In the genomic region with DNA sequence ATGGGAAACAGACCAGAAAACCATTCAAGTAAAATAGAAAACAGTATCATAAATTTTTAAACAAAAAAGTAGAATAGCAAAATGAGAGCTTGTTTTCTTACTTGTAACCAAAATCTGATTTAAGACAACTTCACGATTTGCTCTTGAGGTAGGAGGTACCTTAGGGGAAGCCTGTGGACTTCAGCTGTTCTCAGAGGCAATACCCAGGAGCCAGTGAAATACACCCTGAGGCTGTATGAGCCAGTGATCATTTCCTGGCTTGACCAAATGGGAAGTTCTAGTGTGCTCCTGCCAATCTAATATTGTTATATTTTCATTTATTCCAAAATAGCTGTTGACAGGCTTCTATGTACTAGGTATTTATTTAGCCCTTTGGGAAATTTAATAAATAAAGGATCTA, we compare ENCODE assay signal across 17 cellular contexts.
DNase-seq lines count a peak whose midpoint lies in the region; ATAC-seq and TF ChIP-seq lines count a peak whose summit lies in the region.
"Had no signal": no experiment of that assay in that cellular context is flagged by ENCODE, and none has a peak within 500 bp of the region (broad histone marks: within the 10 kb centered on the region; RNA-seq: fewer than 3 reads in every experiment).

No MANE protein-coding gene starts in this region.

- H3K9me3 Mint-ChIP-seq in HFFc6 (no peaks in the 10 kb centered on the region), CD14-positive monocyte (peaks cover 0 to 11% (median 3%) of the 10 kb centered on the region in 7 donors)
- H3K9me3 Mint-ChIP-seq: CD8-positive, alpha-beta T cell had no signal

- no peak overlapping the region for H2AFZ ChIP-seq in mammary epithelial cell (ENCODE audit: low read depth, low read length)

- H3K4me2 ChIP-seq in mammary epithelial cell (ENCODE audit: insufficient read depth, low read depth, low read length), result peak overlapping the region; percentile 30

- CTCF ChIA-PET in mammary epithelial cell (lab: Charles Lee; ENCODE audit: low non-redundant PET), result no interaction called here

- no peaks in the 10 kb centered on the region for H4K20me1 ChIP-seq in mammary epithelial cell (ENCODE audit: insufficient read depth, low read length)

- intact Hi-C loops in Right ventricle myocardium superior (cut with DNase I) (no loop called here), left cardiac atrium (cut with DNase I) (no loop called here), mammary epithelial cell (cut with micrococcal nuclease) (no loop called here), mucosa of descending colon (cut with DNase I, micrococcal nuclease) (no loop called here), CD14-positive monocyte (cut with micrococcal nuclease) (no loop called here)

- no peak for TF ChIP-seq CTCF in mammary epithelial cell (conservative IDR thresholded peaks at IDR 0.05 in 1 of 2, IDR thresholded peaks at IDR 0.05 in 1 of 2; ENCODE audit: extremely low read depth in 1 of 2, insufficient read depth in 1 of 2, low read depth in 1 of 2, low read length in 2 of 2)
- TF ChIP-seq CTCF in HFFc6 (IDR thresholded peaks at IDR 0.05), result no peak
- no peak for TF ChIP-seq CTCF in mucosa of descending colon (IDR thresholded peaks at IDR 0.05)
- no peak for TF ChIP-seq CTCF in CD14-positive monocyte (IDR thresholded peaks at IDR 0.05)

- H3K27ac ChIP-seq in mammary epithelial cell (ENCODE audit: insufficient read depth, low read depth, low read length), result no peak overlapping the region

- H3K36me3 ChIP-seq in mammary epithelial cell (ENCODE audit: insufficient read depth, low read length) (no peaks in the 10 kb centered on the region), mucosa of descending colon (ENCODE audit: low read depth) (no peaks in the 10 kb centered on the region)

- dilution Hi-C loops in mammary epithelial cell (cut with HindIII; ENCODE audit: low sequenced_read_pairs), result no loop called here

- H3K4me3 Mint-ChIP-seq in HFFc6, result no peak overlapping the region
- no peak overlapping the region for H3K4me3 Mint-ChIP-seq in CD14-positive monocyte
- H3K4me3 Mint-ChIP-seq: brain; CD8-positive, alpha-beta T cell; T-cell had no signal

- H3K9ac ChIP-seq in mammary epithelial cell (ENCODE audit: insufficient read depth, low read length), result no peak overlapping the region

- DNase-seq in Right ventricle myocardium superior (no peak), left cardiac atrium (no peak), mammary epithelial cell (peak; percentile 69), iPS-NIHi11 (ENCODE audit: low spot score) (peak; percentile 43), HFFc6 (no peak), mucosa of descending colon (no peak), CD14-positive monocyte (ENCODE audit: low spot score) (no peak)
- DNase-seq: activated CD4-positive, CD25-positive, alpha-beta regulatory T cell treated with anti-CD3 and anti-CD28 coated beads, Interleukin-2, amount 50 U/mL, for 72 hours; activated naive CD4-positive, alpha-beta T cell treated with Interleukin-2 at 50 U/mL for 16 hours; CD8-positive, alpha-beta T cell; GDM1; NCI-H187 treated with DMSO at 0.1 percent for 48 hours; NCI-H526 treated with DMSO at 0.1 percent for 48 hours; T-cell had no signal

- ATAC-seq in Right ventricle myocardium superior (ENCODE audit: poor library complexity) (peak; percentile 43), left cardiac atrium (no peak), HG03097 (IDR thresholded peaks at IDR 0.05; ENCODE audit: low FRiP score, unreplicated experiment) (no peak), mucosa of descending colon (no peak)
- ATAC-seq: CD8-positive, alpha-beta T cell; T-cell had no signal

- H3K36me3 Mint-ChIP-seq in HFFc6 (ENCODE audit: low read depth) (no peaks in the 10 kb centered on the region), CD14-positive monocyte (no peaks in the 10 kb centered on the region)
- H3K36me3 Mint-ChIP-seq: brain; CD8-positive, alpha-beta T cell; T-cell had no signal

- no peaks in the 10 kb centered on the region for H3K79me2 ChIP-seq in mammary epithelial cell (ENCODE audit: insufficient read depth, low read length)

- no peaks in the 10 kb centered on the region for H3K4me1 Mint-ChIP-seq in HFFc6 (ENCODE audit: low read depth)
- H3K4me1 Mint-ChIP-seq in CD14-positive monocyte, result no peaks in the 10 kb centered on the region
- H3K4me1 Mint-ChIP-seq: T-cell had no signal

- H3K4me3 ChIP-seq in mammary epithelial cell (replicated peaks in 1 of 3; ENCODE audit: insufficient read depth in 1 of 3, low read depth in 2 of 3, low read length in 3 of 3), result no peak overlapping the region
- no peak overlapping the region for H3K4me3 ChIP-seq in mucosa of descending colon

- H3K27me3 ChIP-seq in mammary epithelial cell (ENCODE audit: insufficient read depth, low read length), result no peaks in the 10 kb centered on the region

- no peak overlapping the region for H3K27ac Mint-ChIP-seq in HFFc6
- no peak overlapping the region for H3K27ac Mint-ChIP-seq in CD14-positive monocyte
- H3K27ac Mint-ChIP-seq: CD8-positive, alpha-beta T cell; T-cell had no signal

- H3K4me1 ChIP-seq in mammary epithelial cell (ENCODE audit: insufficient read depth, low read length), result peaks cover 4% of the 10 kb centered on the region
- peaks cover 5% of the 10 kb centered on the region for H3K4me1 ChIP-seq in mucosa of descending colon (ENCODE audit: low read depth)

- WGBS in mammary epithelial cell (ENCODE audit: low coverage, missing lambda C conversion rate), result 50% methylated on average over 1 of the region's 1 CpG

- BruUV-seq in mammary epithelial cell (replicated peaks; lab: Mats Ljungman, UMichigan), result no TSS peak

- H3K9me3 ChIP-seq in mammary epithelial cell (replicated peaks; ENCODE audit: insufficient read depth, low read length) (no peaks in the 10 kb centered on the region), mucosa of descending colon (no peaks in the 10 kb centered on the region)

- no peaks in the 10 kb centered on the region for H3K27me3 Mint-ChIP-seq in HFFc6 (ENCODE audit: insufficient read depth)
- H3K27me3 Mint-ChIP-seq in CD14-positive monocyte (ENCODE audit: low read depth in 3 of 3), result peaks cover 0 to 3% (median 0%) of the 10 kb centered on the region in 3 donors
- H3K27me3 Mint-ChIP-seq: brain, progenitor cell of endocrine pancreas, T-cell had no signal

- in situ Hi-C loops in mammary epithelial cell (cut with MboI; ENCODE audit: low sequenced_read_pairs in 2 of 2), result no loop called here

Comparison
In these comparisons a context has a peak if more than half of its experiments do, and no peak if none do; other contexts are left out.
1. DNase-seq: peak in mammary epithelial cell (single experiment) and iPS-NIHi11 (single experiment); none in Right ventricle myocardium superior (single experiment), left cardiac atrium (single experiment), HFFc6 (single experiment), mucosa of descending colon (0 of 3) and CD14-positive monocyte (single experiment).